In genomic region chr7:73850781-73851207, GRCh38 we compare ENCODE assay signal across 9 cellular contexts. TPM values are rescaled to one million over a fixed set of nuclear protein-coding genes. Genes with fewer than 3 reads are reported as not detected.
DNase-seq lines count a peak whose midpoint lies in the region; ATAC-seq, FAIRE-seq and TF ChIP-seq lines count a peak whose summit lies in the region.
"Had no signal": no experiment of that assay in that cellular context is flagged by ENCODE, and none has a peak within 500 bp of the region (broad histone marks: within the 10 kb centered on the region; RNA-seq: fewer than 3 reads in every experiment).

No MANE protein-coding gene starts in this region.

- WGBS in sigmoid colon, 2 donors: 28 to 54% methylated on average over 4 of the region's 4 CpGs

- intact Hi-C loops in sigmoid colon (cut with DNase I): no loop called here

- no peak for TF ChIP-seq POLR2A in H54 (IDR thresholded peaks at IDR 0.05; ENCODE audit: low read depth, low read length)
- TF ChIP-seq POLR2A in sigmoid colon (IDR thresholded peaks at IDR 0.05): no peak
- no peak for TF ChIP-seq POLR2A in GM12891 (IDR thresholded peaks at IDR 0.05; ENCODE audit: low read depth, low read length)

- H3K9me3 ChIP-seq in sigmoid colon: no peaks in the 10 kb centered on the region

- H3K4me1 ChIP-seq in sigmoid colon: peaks cover 0 to 44% (median 29%) of the 10 kb centered on the region in 4 donors

- H3K36me3 ChIP-seq in sigmoid colon: no peaks in the 10 kb centered on the region

- no peak overlapping the region for H3K4me3 Mint-ChIP-seq in activated T-cell treated with anti-CD3 and anti-CD28 coated beads, Interleukin-2, amount 50 U/mL, for 4 hours

- peak; percentile 65 for FAIRE-seq in H54 (lab: Jason Lieb, UNC)
- FAIRE-seq in GM12891 (lab: Jason Lieb, UNC): no peak

- H3K4me1 Mint-ChIP-seq in activated T-cell treated with anti-CD3 and anti-CD28 coated beads, Interleukin-2, amount 50 U/mL, for 4 hours (ENCODE audit: low read depth): peaks cover 13% of the 10 kb centered on the region

- peak in 1 of 4 donors; percentile 16 for TF ChIP-seq EP300 in sigmoid colon (IDR thresholded peaks at IDR 0.05)

- peak overlapping the region; percentile 19 to 81 (median 75) for H3K27ac ChIP-seq in sigmoid colon

- DNase-seq in H54 (ENCODE audit: insufficient read length, low spot score): peak; percentile 71
- peak; percentile 85 for DNase-seq in RKO (ENCODE audit: low spot score)
- DNase-seq in fibroblast of gingiva (ENCODE audit: low read depth): peak; percentile 99
- DNase-seq in sigmoid colon: no peak
- no peak for DNase-seq in GM12891 (ENCODE audit: insufficient read length, low spot score)
- no peak for DNase-seq in NCI-H1105 (lab: John Stamatoyannopoulos, UW)
- no peak for DNase-seq in activated T-cell treated with anti-CD3 and anti-CD28 coated beads, Interleukin-2, amount 50 U/mL, for 4 hours

- H3K27me3 ChIP-seq in sigmoid colon: no peaks in the 10 kb centered on the region

- peaks cover 7% of the 10 kb centered on the region for H3K27me3 Mint-ChIP-seq in activated T-cell treated with anti-CD3 and anti-CD28 coated beads, Interleukin-2, amount 50 U/mL, for 4 hours (ENCODE audit: low read depth)

- TF ChIP-seq CTCF in sigmoid colon (IDR thresholded peaks at IDR 0.05): no peak

- H3K36me3 Mint-ChIP-seq in activated T-cell treated with anti-CD3 and anti-CD28 coated beads, Interleukin-2, amount 50 U/mL, for 4 hours (ENCODE audit: insufficient read depth): no peaks in the 10 kb centered on the region

- no peak for ATAC-seq in HG03108 (IDR thresholded peaks at IDR 0.05; ENCODE audit: unreplicated experiment)
- ATAC-seq in activated T-cell treated with anti-CD3 and anti-CD28 coated beads, Interleukin-2, amount 50 U/mL, for 4 hours: no peak

- H3K4me3 ChIP-seq in sigmoid colon: no peak overlapping the region

- H3K9me3 Mint-ChIP-seq in activated T-cell treated with anti-CD3 and anti-CD28 coated beads, Interleukin-2, amount 50 U/mL, for 4 hours: no peaks in the 10 kb centered on the region

TF ChIP-seq in GM12891, 5 proteins besides CTCF, POLR2A, EP300 and RAD21:
- TF ChIP-seq POLR2AphosphoS5 (IDR thresholded peaks at IDR 0.05; ENCODE audit: low read depth, low read length) (no peak), PAX5 (IDR thresholded peaks at IDR 0.05; ENCODE audit: insufficient read depth, low read length, severe bottlenecking) (no peak), SPI1 (IDR thresholded peaks at IDR 0.05; ENCODE audit: low read depth, low read length) (no peak), TAF1 (IDR thresholded peaks at IDR 0.05; ENCODE audit: low read depth, low read length) (no peak), POU2F2 (IDR thresholded peaks at IDR 0.05; ENCODE audit: low read depth, low read length) (no peak)

RNA-seq across cellular contexts. Expression of gene METTL27, which starts 8.5 kb away (rescaled TPM):
- total RNA-seq in sigmoid colon: 1 to 10 TPM in 3 of 4 donors, under 1 TPM in 1; 0.99 to 5.5 (median 2.1) TPM
- polyA plus RNA-seq in sigmoid colon: 10 to 100 TPM in 1 of 3 donors, 1 to 10 TPM in 2; 2.1 to 12.3 (median 4.8) TPM
- 0.41 TPM for polyA plus RNA-seq in GM12891 (2012; ENCODE audit: low read depth, missing spikeins)
- total RNA-seq in activated T-cell treated with anti-CD3 and anti-CD28 coated beads, Interleukin-2, amount 50 U/mL, for 4 hours: under 1 TPM in 2 of 3 donors, not detected in 1; 0.41 to 0.69 TPM

RNA-seq across cellular contexts. Expression of gene TMEM270, which starts 10.2 kb away (rescaled TPM):
- total RNA-seq in sigmoid colon: not detected
- polyA plus RNA-seq in sigmoid colon: under 1 TPM in 1 of 3 donors, not detected in 2; 0.39 TPM
- polyA plus RNA-seq in GM12891 (2012; ENCODE audit: low read depth, missing spikeins): not detected
- total RNA-seq in activated T-cell treated with anti-CD3 and anti-CD28 coated beads, Interleukin-2, amount 50 U/mL, for 4 hours: not detected
- total RNA-seq: posterior vena cava had no signal

RNA-seq across cellular contexts. Expression of gene CLDN4, which starts 20.0 kb away (rescaled TPM):
- under 1 TPM in 2 of 4 donors, not detected in 2; 0.16 to 0.71 TPM for total RNA-seq in sigmoid colon
- 100 to 1,000 TPM; 210 to 690 (median 293) TPM for polyA plus RNA-seq in sigmoid colon
- polyA plus RNA-seq in GM12891 (2012; ENCODE audit: low read depth, missing spikeins): 0.05 TPM
- under 1 TPM; 0.24 to 0.56 (median 0.32) TPM for total RNA-seq in activated T-cell treated with anti-CD3 and anti-CD28 coated beads, Interleukin-2, amount 50 U/mL, for 4 hours

Comparison
In these comparisons a context has a peak if more than half of its experiments do, and no peak if none do; other contexts are left out.
1. DNase-seq: peak in H54 (single experiment), RKO (single experiment) and fibroblast of gingiva (single experiment); none in sigmoid colon (single experiment), GM12891 (single experiment), NCI-H1105 (single experiment) and activated T-cell treated with anti-CD3 and anti-CD28 coated beads, Interleukin-2, amount 50 U/mL, for 4 hours (single experiment).